10 cellular contexts compared by ENCODE assay signal in genomic region chr12:96327889-96328288, GRCh38.
DNase-seq lines count a peak whose midpoint lies in the region; ATAC-seq, FAIRE-seq and TF ChIP-seq lines count a peak whose summit lies in the region.
"Had no signal": no experiment of that assay in that cellular context is flagged by ENCODE, and none has a peak within 500 bp of the region (broad histone marks: within the 10 kb centered on the region; RNA-seq: fewer than 3 reads in every experiment).

No MANE protein-coding gene starts in this region.

- DNase-seq in GM12865 (ENCODE audit: low read depth), result peak; percentile 44
- no peak for DNase-seq in GM12878 (ENCODE audit: low read depth, low spot score)
- no peak for DNase-seq in NK-92 treated with Interleukin-12 subunit alpha and Interleukin-12 subunit beta, amount 100 ng/mL, for 24 hours (lab: John Stamatoyannopoulos, UW)
- no peak for DNase-seq in SW480 (ENCODE audit: low spot score)
- no peak for DNase-seq in putamen (ENCODE audit: low spot score)
- no peak for DNase-seq in glomerular visceral epithelial cell (ENCODE audit: extremely low spot score)
- DNase-seq: NCI-H187 treated with DMSO at 0.1 percent for 48 hours had no signal

- H3K4me2 ChIP-seq in GM12878 (ENCODE audit: control insufficient read depth, insufficient read depth), result no peak overlapping the region

- H3K27ac ChIP-seq in GM12878 (ENCODE audit: control insufficient read depth, insufficient read depth), result no peak overlapping the region

- in situ Hi-C loops in GM12878 (cut with MboI), result no loop called here

- H3K36me3 ChIP-seq in GM12878 (ENCODE audit: control insufficient read depth in 2 of 2, insufficient read depth in 2 of 2, low read length in 1 of 2), result peaks cover 0 to 22% of the 10 kb centered on the region in 2 experiments; a peak in 3 of 4 replicates

- CTCF ChIA-PET in GM12878 (lab: Yijun Ruan, JAX), result interaction anchor here (1.3 to 1.4 kb wide), 2 partner anchors 48 to 73 kb away, joined by 3 to 4 read pairs; partner anchors contain the start of gene CDK17

- RAD21 ChIA-PET in GM12878 (lab: Charles Lee; ENCODE audit: unreplicated experiment), result interaction anchor here (1.0 kb wide), 1 partner anchor 60 kb away, joined by 3 read pairs; no protein-coding TSS in a partner anchor

- H3K9ac ChIP-seq in GM12878 (ENCODE audit: control insufficient read depth, insufficient read depth, low read length), result no peak overlapping the region

- SMC1A ChIA-PET in GM12878 (lab: Charles Lee; ENCODE audit: uncharacterized antibody, unreplicated experiment), result interaction anchor here (0.6 to 1.5 kb wide), 4 partner anchors 16 to 192 kb away, joined by 3 to 8 read pairs (median 3); no protein-coding TSS in a partner anchor

- WGBS in GM12878 (ENCODE audit: insufficient coverage, insufficient replicate concordance, low lambda C conversion rate, missing lambda C conversion rate), result 10% methylated on average over 3 of the region's 3 CpGs

- peaks cover 17% of the 10 kb centered on the region for H3K4me1 ChIP-seq in GM12878 (ENCODE audit: control insufficient read depth, insufficient read depth, low read length)

- TF ChIP-seq EP300 in GM12878 (IDR thresholded peaks at IDR 0.05; ENCODE audit: borderline replicate concordance in 1 of 2, control insufficient read depth in 1 of 2, low read depth in 2 of 2, low read length in 2 of 2), result no peak

- ATAC-seq in GM19452 (IDR thresholded peaks at IDR 0.05; ENCODE audit: unreplicated experiment) (peak; percentile 17), HG03045 (IDR thresholded peaks at IDR 0.05; ENCODE audit: unreplicated experiment) (peak; percentile 39), GM12878 (peak; percentile 60)
- ATAC-seq: Panc1 had no signal

- no TSS peak for BruUV-seq in GM12878 (replicated peaks; lab: Mats Ljungman, UMichigan)

- no peak overlapping the region for H3K4me3 ChIP-seq in GM12865 (ENCODE audit: low read depth, low read length)
- no peak overlapping the region for H3K4me3 ChIP-seq in GM12878

- H3K9me3 ChIP-seq in GM12878 (replicated peaks; ENCODE audit: control insufficient read depth, insufficient read depth, low read length), result no peaks in the 10 kb centered on the region

- FAIRE-seq in GM12878 (lab: Jason Lieb, UNC), result no peak

- POLR2A ChIA-PET in GM12878 (lab: Charles Lee), result no interaction called here

- peaks cover 16% of the 10 kb centered on the region for H3K79me2 ChIP-seq in GM12878 (ENCODE audit: control insufficient read depth, insufficient read depth, low read length)

- intact Hi-C loops in GM12878 (cut with micrococcal nuclease; ENCODE audit: unreplicated experiment), result no loop called here

- H2AFZ ChIP-seq in GM12878 (ENCODE audit: control insufficient read depth, low read depth, low read length), result no peak overlapping the region

- peaks cover 4% of the 10 kb centered on the region; the same call in 1 of the 2 replicates for H4K20me1 ChIP-seq in GM12878 (ENCODE audit: control insufficient read depth, insufficient read depth)

- TF ChIP-seq CTCF in GM12865 (IDR thresholded peaks at IDR 0.05; ENCODE audit: insufficient read depth, low read depth, low read length, missing control alignments) (no peak), GM12878 (IDR thresholded peaks at IDR 0.05 in 2 of 3, conservative IDR thresholded peaks at IDR 0.05 in 1 of 3; ENCODE audit: control insufficient read depth in 2 of 3, extremely low read depth in 1 of 3, insufficient read depth in 1 of 3, low read depth in 3 of 3, low read length in 3 of 3) (0 out of 6 replicates have a peak, but pooled peaks of 1 of the 3 experiments have one; percentile 4)

- no peaks in the 10 kb centered on the region for H3K27me3 ChIP-seq in GM12878 (replicated peaks in 1 of 2; ENCODE audit: control insufficient read depth in 2 of 2, insufficient read depth in 2 of 2, low read length in 1 of 2)

- no peak for TF ChIP-seq POLR2A in GM12878 (IDR thresholded peaks at IDR 0.05; ENCODE audit: low read depth, low read length)

- 0 out of 2 replicates have a peak, but pooled peaks have one; percentile 23 for TF ChIP-seq RAD21 in GM12878 (IDR thresholded peaks at IDR 0.05; ENCODE audit: insufficient read depth, low read depth, low read length)

TF ChIP-seq in GM12878, 131 proteins besides CTCF, POLR2A, EP300 and RAD21:
- TF ChIP-seq E2F4 (IDR thresholded peaks at IDR 0.05; ENCODE audit: low read depth, low read length) (no peak), DPF2 (IDR thresholded peaks at IDR 0.05) (no peak), SP1 (IDR thresholded peaks at IDR 0.05; ENCODE audit: low read depth, low read length) (no peak), NRF1 (conservative IDR thresholded peaks at IDR 0.05; ENCODE audit: low read depth, low read length) (no peak), CBX3 (IDR thresholded peaks at IDR 0.05; ENCODE audit: borderline replicate concordance, low read depth) (no peak), SMAD5 (IDR thresholded peaks at IDR 0.05; ENCODE audit: low read depth) (no peak), RB1 (IDR thresholded peaks at IDR 0.05; ENCODE audit: borderline replicate concordance) (no peak), SIX5 (IDR thresholded peaks at IDR 0.05; ENCODE audit: low read depth, low read length, severe bottlenecking) (no peak), ELK1 (IDR thresholded peaks at IDR 0.05; ENCODE audit: low read depth, low read length) (no peak), EZH2 (IDR thresholded peaks at IDR 0.05; ENCODE audit: borderline replicate concordance, control insufficient read depth, low read depth, low read length) (no peak), ATF2 (IDR thresholded peaks at IDR 0.05; ENCODE audit: low read length) (no peak), RAD51 (IDR thresholded peaks at IDR 0.05) (no peak), MTA3 (IDR thresholded peaks at IDR 0.05; ENCODE audit: borderline replicate concordance, low read length) (no peak)
